In genomic region chr2:238785528-238785860, GRCh38 we compare ENCODE assay signal across 8 cellular contexts.
"Had no signal": no experiment of that assay in that cellular context is flagged by ENCODE, and none has a peak within 500 bp of the region (broad histone marks: within the 10 kb centered on the region; RNA-seq: fewer than 3 reads in every experiment).

No MANE protein-coding gene starts in this region.

- H3K4me3 ChIP-seq: lower lobe of right lung, neural progenitor cell, psoas muscle, spleen, thyroid gland had no signal

- H3K27ac ChIP-seq: lower lobe of right lung, neural progenitor cell, psoas muscle, spleen, thyroid gland had no signal

- H3K4me2 ChIP-seq: neural progenitor cell had no signal

- H3K27me3 ChIP-seq: neural progenitor cell, thyroid gland had no signal

- H3K4me1 ChIP-seq: heart left ventricle, neural progenitor cell, psoas muscle, thyroid gland had no signal

- DNase-seq: cortex of kidney, naive B cell, spleen had no signal

- H3K9me3 ChIP-seq: lower lobe of right lung, psoas muscle, thyroid gland had no signal

- H3K9ac ChIP-seq: neural progenitor cell had no signal

- H3K36me3 ChIP-seq: heart left ventricle, lower lobe of right lung, neural progenitor cell, spleen, thyroid gland had no signal
